12 cellular contexts compared by ENCODE assay signal in genomic region chr12:125218952-125219351, GRCh38.
"Had no signal": no experiment of that assay in that cellular context is flagged by ENCODE, and none has a peak within 500 bp of the region (broad histone marks: within the 10 kb centered on the region; RNA-seq: fewer than 3 reads in every experiment).

No MANE protein-coding gene starts in this region.

- H3K27ac ChIP-seq: cardiac muscle cell, hepatocyte, sigmoid colon, suprapubic skin, upper lobe of left lung, VCaP had no signal

- H3K27me3 ChIP-seq: cardiac muscle cell, hepatocyte, upper lobe of left lung had no signal

- DNase-seq: activated CD8-positive, alpha-beta memory T cell treated with anti-CD3 and anti-CD28 coated beads, Interleukin-2, amount 50 U/mL, for 48 hours; activated CD8-positive, alpha-beta T cell treated with anti-CD3 and anti-CD28 coated beads, Interleukin-2, amount 10 ng/mL, durations not matched to agents 7 days and 5 days; activated naive CD8-positive, alpha-beta T cell treated with anti-CD3 and anti-CD28 coated beads, Interleukin-2, amount 50 U/mL, for 24 hours; sigmoid colon; stimulated activated CD4-positive, alpha-beta T cell treated with anti-CD3 and anti-CD28 coated beads, Interleukin-2, amount 100 ng/mL, for 48 hours; stimulated activated naive CD4-positive, alpha-beta T cell treated with Interleukin-2 at 50 U/mL for 16 hours; T-helper 9 cell; upper lobe of left lung had no signal

- ATAC-seq: activated CD8-positive, alpha-beta T cell treated with anti-CD3 and anti-CD28 coated beads, Interleukin-2, amount 10 ng/mL, durations not matched to agents 7 days and 5 days; activated naive CD8-positive, alpha-beta T cell treated with anti-CD3 and anti-CD28 coated beads, Interleukin-2, amount 50 U/mL, for 24 hours had no signal

- H3K9me3 ChIP-seq: sigmoid colon, suprapubic skin, upper lobe of left lung had no signal

- H3K36me3 ChIP-seq: cardiac muscle cell, sigmoid colon, suprapubic skin, upper lobe of left lung had no signal

- H3K4me1 ChIP-seq: sigmoid colon, suprapubic skin, upper lobe of left lung had no signal

- H3K4me3 ChIP-seq: cardiac muscle cell, hepatocyte, sigmoid colon, suprapubic skin, upper lobe of left lung had no signal
